ENCODE assay signal across 20 cellular contexts in the genomic region with DNA sequence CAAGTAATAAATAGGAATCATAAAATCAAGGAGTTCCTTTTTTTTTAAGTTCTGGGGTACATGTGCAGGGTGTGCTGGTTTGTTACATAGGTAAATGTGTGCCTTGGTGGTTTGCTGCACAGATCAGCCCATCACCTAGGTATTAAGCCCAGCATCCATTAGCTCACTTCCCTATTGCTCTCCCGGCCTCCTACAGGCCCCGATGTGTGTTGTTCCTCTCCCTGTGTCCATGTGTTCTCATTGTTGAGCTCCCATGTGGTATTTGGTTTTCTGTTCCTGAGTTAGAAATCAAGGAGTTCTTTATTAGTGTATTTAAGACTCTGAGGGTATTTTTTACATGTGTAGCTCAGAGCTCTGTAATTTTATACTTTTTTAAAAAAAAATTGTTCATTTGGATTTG.
"Had no signal": no experiment of that assay in that cellular context is flagged by ENCODE, and none has a peak within 500 bp of the region (broad histone marks: within the 10 kb centered on the region; RNA-seq: fewer than 3 reads in every experiment).

No MANE protein-coding gene starts in this region.

- H3K4me3 Mint-ChIP-seq: activated CD4-positive, alpha-beta memory T cell treated with anti-CD3 and anti-CD28 coated beads for 36 hours; activated naive CD8-positive, alpha-beta T cell; activated T-helper 1 cell treated with anti-CD3 and anti-CD28 coated beads, Interleukin-12 subunit alpha, Interleukin-12 subunit beta, Interleukin-2, Interleukin-4 antibody, amounts not matched to agents 30 ng/mL and 10 ng/mL and 1 ng/mL, durations not matched to agents 14 hours and 24 hours and 36 hours; naive thymus-derived CD4-positive, alpha-beta T cell had no signal

- H3K4me1 Mint-ChIP-seq: naive thymus-derived CD4-positive, alpha-beta T cell had no signal

- H3K4me1 ChIP-seq: gastroesophageal sphincter, heart right ventricle, tibial artery had no signal

- H3K27ac Mint-ChIP-seq: activated CD4-positive, alpha-beta memory T cell treated with anti-CD3 and anti-CD28 coated beads for 36 hours; activated naive CD8-positive, alpha-beta T cell; activated T-helper 1 cell treated with anti-CD3 and anti-CD28 coated beads, Interleukin-12 subunit alpha, Interleukin-12 subunit beta, Interleukin-2, Interleukin-4 antibody, amounts not matched to agents 30 ng/mL and 10 ng/mL and 1 ng/mL, durations not matched to agents 14 hours and 24 hours and 36 hours; naive thymus-derived CD4-positive, alpha-beta T cell had no signal

- H3K9me3 Mint-ChIP-seq: activated CD4-positive, alpha-beta memory T cell treated with anti-CD3 and anti-CD28 coated beads for 36 hours; activated T-helper 1 cell treated with anti-CD3 and anti-CD28 coated beads, Interleukin-12 subunit alpha, Interleukin-12 subunit beta, Interleukin-2, Interleukin-4 antibody, amounts not matched to agents 30 ng/mL and 10 ng/mL and 1 ng/mL, durations not matched to agents 14 hours and 24 hours and 36 hours; naive thymus-derived CD4-positive, alpha-beta T cell had no signal

- H3K4me3 ChIP-seq: gastroesophageal sphincter, heart right ventricle, tibial artery had no signal

- ATAC-seq: esophagus mucosa; gastroesophageal sphincter; heart right ventricle; naive thymus-derived CD4-positive, alpha-beta T cell; stimulated activated naive CD8-positive, alpha-beta T cell treated with anti-CD3 and anti-CD28 coated beads, Interleukin-15, Interleukin-2, amounts not matched to agents 100 U/mL and 50 U/mL, for 24 hours had no signal

- DNase-seq: activated CD4-positive, alpha-beta memory T cell treated with anti-CD3 and anti-CD28 coated beads for 36 hours; activated CD4-positive, alpha-beta T cell treated with anti-CD3 and anti-CD28 coated beads for 4 hours; activated gamma-delta T cell treated with Interleukin-2 at 50 U/mL for 16 hours; activated T-cell treated with anti-CD3 and anti-CD28 coated beads for 4 hours; effector CD4-positive, alpha-beta T cell; heart right ventricle; mesenchymal stem cell; naive thymus-derived CD4-positive, alpha-beta T cell; posterior cingulate gyrus; stimulated activated CD4-positive, alpha-beta T cell treated with anti-CD3 and anti-CD28 coated beads, Interleukin-12 subunit alpha, Interleukin-12 subunit beta, amount 100 ng/mL, for 4 hours; stimulated activated CD4-positive, alpha-beta T cell treated with anti-CD3 and anti-CD28 coated beads, Interleukin-1b, Interleukin-23, amount 100 ng/mL, for 48 hours; stimulated activated naive CD8-positive, alpha-beta T cell treated with anti-CD3 and anti-CD28 coated beads, Interleukin-15, Interleukin-2, amounts not matched to agents 100 U/mL and 50 U/mL, for 24 hours; substantia nigra; T-helper 2 cell; tibial artery had no signal

- H3K27me3 Mint-ChIP-seq: activated CD4-positive, alpha-beta memory T cell treated with anti-CD3 and anti-CD28 coated beads for 36 hours; activated naive CD8-positive, alpha-beta T cell; naive thymus-derived CD4-positive, alpha-beta T cell had no signal

- H3K27ac ChIP-seq: gastroesophageal sphincter, heart right ventricle, neutrophil, tibial artery had no signal

- H3K27me3 ChIP-seq: gastroesophageal sphincter, heart right ventricle, neutrophil, tibial artery had no signal

- H3K9me3 ChIP-seq: gastroesophageal sphincter, heart right ventricle, neutrophil, tibial artery had no signal
